In genomic region chr4:76144546-76144945, GRCh38 we compare ENCODE assay signal across 13 cellular contexts. TPM values are rescaled to one million over a fixed set of nuclear protein-coding genes. Genes with fewer than 3 reads are reported as not detected.
A peak's percentile ranks its signal among the peaks of the same experiment; 100 is the strongest.
DNase-seq lines count a peak whose midpoint lies in the region; ATAC-seq, FAIRE-seq and TF ChIP-seq lines count a peak whose summit lies in the region.
"Had no signal": no experiment of that assay in that cellular context is flagged by ENCODE, and none has a peak within 500 bp of the region (broad histone marks: within the 10 kb centered on the region; RNA-seq: fewer than 3 reads in every experiment).

No MANE protein-coding gene starts in this region.

- POLR2A ChIA-PET in CD4-positive, alpha-beta T cell (lab: Charles Lee) = no interaction called here
- POLR2A ChIA-PET in HEK293T (lab: Yijun Ruan, JAX) = no interaction called here

- no peak overlapping the region for H3K27ac ChIP-seq in CD4-positive, alpha-beta T cell (ENCODE audit: low read depth, low read length)
- no peak overlapping the region for H3K27ac ChIP-seq in kidney (ENCODE audit: low read depth in 2 of 2, low read length in 2 of 2)

- H3K36me3 Mint-ChIP-seq in CD4-positive, alpha-beta T cell (ENCODE audit: low read depth) = peaks cover 57% of the 10 kb centered on the region

- FAIRE-seq in A204.1 (lab: Jason Lieb, UNC) (peak; percentile 76), kidney (lab: Jason Lieb, UNC) (peak; percentile 73)
- FAIRE-seq: H54 had no signal

- ATAC-seq in CD4-positive, alpha-beta T cell (ENCODE audit: poor library complexity) = no peak
- ATAC-seq: HCT116 had no signal

- no peaks in the 10 kb centered on the region for H3K9me3 Mint-ChIP-seq in CD4-positive, alpha-beta T cell
- H3K9me3 Mint-ChIP-seq: CD14-positive monocyte; CD8-positive, alpha-beta memory T cell had no signal

- H3K9ac ChIP-seq in kidney (ENCODE audit: low read length in 2 of 2) = no peak overlapping the region

- no peaks in the 10 kb centered on the region for H3K9me3 ChIP-seq in CD4-positive, alpha-beta T cell (ENCODE audit: control insufficient read depth, low read length)
- H3K9me3 ChIP-seq in kidney (ENCODE audit: control insufficient read depth in 1 of 2, low read length in 2 of 2) = no peaks in the 10 kb centered on the region
- H3K9me3 ChIP-seq: Caco-2 had no signal

- H3K4me3 ChIP-seq in kidney (ENCODE audit: low read length in 2 of 2) = no peak overlapping the region

- peaks cover 4 to 5% of the 10 kb centered on the region in 2 donors for H3K4me1 ChIP-seq in kidney (ENCODE audit: control insufficient read depth in 1 of 2, insufficient read depth in 1 of 2, low read depth in 1 of 2, low read length in 2 of 2)

- no peaks in the 10 kb centered on the region for H3K27me3 ChIP-seq in CD4-positive, alpha-beta T cell (ENCODE audit: control insufficient read depth, insufficient read depth, low read length)

- H3K27ac Mint-ChIP-seq in CD4-positive, alpha-beta T cell = no peak overlapping the region

- no peak for DNase-seq in CD4-positive, alpha-beta T cell
- DNase-seq in NCI-H69 (lab: John Stamatoyannopoulos, UW) = peak; percentile 8
- DNase-seq in kidney = no peak
- DNase-seq in HEK293T (ENCODE audit: extremely low spot score) = no peak
- no peak for DNase-seq in NCI-H345 treated with DMSO at 0.1 percent for 48 hours (lab: John Stamatoyannopoulos, UW; ENCODE audit: unreplicated experiment)
- no peak for DNase-seq in KG1 (lab: John Stamatoyannopoulos, UW)
- DNase-seq: Caco-2; CD8-positive, alpha-beta memory T cell; DMS53 had no signal

- peaks cover 9 to 10% of the 10 kb centered on the region in 2 donors for H3K36me3 ChIP-seq in kidney (ENCODE audit: control insufficient read depth in 1 of 2, insufficient read depth in 2 of 2, low read length in 2 of 2)

- peaks cover 60% of the 10 kb centered on the region for H3K4me1 Mint-ChIP-seq in CD4-positive, alpha-beta T cell (ENCODE audit: low read depth)

- peak overlapping the region; percentile 74 for H3K4me3 Mint-ChIP-seq in CD4-positive, alpha-beta T cell
- H3K4me3 Mint-ChIP-seq: CD14-positive monocyte had no signal

- no peaks in the 10 kb centered on the region for H3K27me3 Mint-ChIP-seq in CD4-positive, alpha-beta T cell

- no peak for TF ChIP-seq CTCF in CD4-positive, alpha-beta T cell (IDR thresholded peaks at IDR 0.05)
- no peak for TF ChIP-seq CTCF in kidney (IDR thresholded peaks at IDR 0.05; ENCODE audit: borderline replicate concordance, extremely low read depth, insufficient read depth)

- intact Hi-C loops in CD4-positive, alpha-beta T cell (cut with DNase I, micrococcal nuclease) = loop anchor here in 1 of 2 experiments (10.0 kb wide), 1 partner anchor 630 kb away; the partner anchor contains the start of genes RCHY1 and THAP6
- intact Hi-C loops in kidney (cut with DNase I) = no loop called here

- CTCF ChIA-PET in CD4-positive, alpha-beta T cell (lab: Charles Lee) = no interaction called here
- CTCF ChIA-PET in HEK293T (lab: Yijun Ruan, JAX) = no interaction called here

TF ChIP-seq in HEK293T, 16 proteins besides CTCF, POLR2A, EP300 and RAD21:
- no peak for TF ChIP-seq SUZ12 (IDR thresholded peaks at IDR 0.05)
- no peak for TF ChIP-seq FOXA1 (IDR thresholded peaks at IDR 0.05)
- TF ChIP-seq FOXM1 (IDR thresholded peaks at IDR 0.05; ENCODE audit: borderline replicate concordance) = no peak

RNA-seq across cellular contexts. Expression of gene NUP54, which starts 3.7 kb away (rescaled TPM):
- total RNA-seq in CD4-positive, alpha-beta T cell = 100 to 1,000 TPM in 1 of 2 experiments, 10 to 100 TPM in 1; 94.1 to 108 TPM
- total RNA-seq in kidney = 40.8 TPM
- polyA plus RNA-seq in kidney (ENCODE audit: insufficient read depth, low read depth, low replicate concordance) = 15.6 TPM
